Comparison of ENCODE assay signal across 8 cellular contexts in genomic region chr14:75150637-75151036, GRCh38. TPM values are rescaled to one million over a fixed set of nuclear protein-coding genes. Genes with fewer than 3 reads are reported as not detected.
A peak's percentile ranks its signal among the peaks of the same experiment; 100 is the strongest.
DNase-seq lines count a peak whose midpoint lies in the region; ATAC-seq and TF ChIP-seq lines count a peak whose summit lies in the region.
"Not testable (repeated sequence)": the region's sequence is repeated elsewhere in the genome, so short reads cannot be mapped to it uniquely, and the experiment has no call there.

No MANE protein-coding gene starts in this region.

- H3K9me3 ChIP-seq in HEK293 (ENCODE audit: control insufficient read depth, insufficient read depth, low read depth, low read length); RWPE2 (ENCODE audit: severe bottlenecking); esophagus muscularis mucosa; mucosa of descending colon; vagina: not testable (repeated sequence)

- H3K36me3 ChIP-seq in HEK293 (ENCODE audit: control insufficient read depth in 2 of 2, insufficient read depth in 1 of 2, low read length in 2 of 2) (peaks cover 20 to 40% of the 10 kb centered on the region in 2 experiments; a peak in 2 of 3 replicates), RWPE2 (ENCODE audit: low read depth) (peaks cover 80% of the 10 kb centered on the region), esophagus muscularis mucosa (peaks cover 0 to 35% (median 21%) of the 10 kb centered on the region in 4 donors), vagina (peaks cover 0 to 27% of the 10 kb centered on the region in 2 donors)
- H3K36me3 ChIP-seq in mucosa of descending colon (ENCODE audit: low read depth): not testable (repeated sequence)

- TF ChIP-seq POLR2A in esophagus muscularis mucosa (IDR thresholded peaks at IDR 0.05; ENCODE audit: low read depth); vagina (IDR thresholded peaks at IDR 0.05): not testable (repeated sequence)

- H3K27me3 ChIP-seq in RWPE2 (ENCODE audit: insufficient read depth, poor library complexity, severe bottlenecking); esophagus muscularis mucosa; vagina: not testable (repeated sequence)

- TSS peak; percentile 22 for BruUV-seq in MCF 10A (replicated peaks; lab: Mats Ljungman, UMichigan)

- not testable (repeated sequence) for H3K9me3 Mint-ChIP-seq in MCF 10A (ENCODE audit: unreplicated experiment)

- 75% methylated on average over 6 of the region's 6 CpGs for WGBS in esophagus muscularis mucosa

- peaks cover 56% of the 10 kb centered on the region for H3K4me1 Mint-ChIP-seq in MCF 10A (ENCODE audit: insufficient read depth, unreplicated experiment)

- not testable (repeated sequence) for TF ChIP-seq CTCF in HEK293 (tag by site-specific recombination; IDR thresholded peaks at IDR 0.05); RWPE2 (IDR thresholded peaks at IDR 0.05; ENCODE audit: poor library complexity, severe bottlenecking); MCF 10A (IDR thresholded peaks at IDR 0.05; ENCODE audit: unreplicated experiment); esophagus muscularis mucosa (IDR thresholded peaks at IDR 0.05); mucosa of descending colon (IDR thresholded peaks at IDR 0.05); vagina (IDR thresholded peaks at IDR 0.05)

- not testable (repeated sequence) for H3K4me3 Mint-ChIP-seq in MCF 10A (ENCODE audit: unreplicated experiment)

- H3K4me1 ChIP-seq in HEK293 (ENCODE audit: control insufficient read depth, insufficient read depth, low read length); RWPE2 (ENCODE audit: insufficient read depth, poor library complexity, severe bottlenecking); mucosa of descending colon (ENCODE audit: low read depth): not testable (repeated sequence)
- H3K4me1 ChIP-seq in esophagus muscularis mucosa (peaks cover 25 to 70% (median 56%) of the 10 kb centered on the region in 4 donors), vagina (peaks cover 58% of the 10 kb centered on the region)

- CTCF ChIA-PET in HEK293 (lab: Yijun Ruan, JAX): interaction anchor here (0.6 kb wide), 1 partner anchor 151 kb away, joined by 4 read pairs; no protein-coding TSS in a partner anchor
- CTCF ChIA-PET in MCF 10A (lab: Yijun Ruan, JAX): interaction anchor here (0.8 to 1.0 kb wide), 2 partner anchors 19 to 23 kb away, joined by 3 to 4 read pairs; no protein-coding TSS in a partner anchor

- H3K36me3 Mint-ChIP-seq in MCF 10A (ENCODE audit: insufficient read depth, unreplicated experiment): peaks cover 67% of the 10 kb centered on the region

- not testable (repeated sequence) for H3K4me3 ChIP-seq in HEK293 (ENCODE audit: low read depth, low read length); RWPE2 (ENCODE audit: severe bottlenecking); esophagus muscularis mucosa; mucosa of descending colon; vagina

- DNase-seq in RWPE2 (ENCODE audit: low spot score); MCF 10A (ENCODE audit: unreplicated experiment); esophagus muscularis mucosa (ENCODE audit: extremely low spot score); mucosa of descending colon; vagina (ENCODE audit: extremely low spot score in 2 of 2): not testable (repeated sequence)
- DNase-seq in inferior parietal cortex (ENCODE audit: extremely low spot score) (peak; percentile 55), substantia nigra (lab: John Stamatoyannopoulos, UW) (peak in 2 of 49 donors; percentile 28 to 39)

- intact Hi-C loops in MCF 10A (cut with micrococcal nuclease); esophagus muscularis mucosa (cut with DNase I); mucosa of descending colon (cut with DNase I, micrococcal nuclease); vagina (cut with DNase I): not testable (repeated sequence)

- POLR2A ChIA-PET in HEK293 (lab: Yijun Ruan, JAX): not testable (repeated sequence)
- POLR2A ChIA-PET in MCF 10A (lab: Yijun Ruan, JAX): interaction anchor here (0.8 to 1.5 kb wide), 6 partner anchors 9 to 143 kb away, joined by 3 to 4 read pairs (median 4); no protein-coding TSS in a partner anchor

- H3K27ac Mint-ChIP-seq in MCF 10A (ENCODE audit: low read depth, unreplicated experiment): peak overlapping the region; percentile 91

- ATAC-seq in RWPE2 (ENCODE audit: low read depth) (0 out of 3 replicates have a peak, but pooled peaks have one; percentile 21), mucosa of descending colon (peak; percentile 36)

- not testable (repeated sequence) for H3K27ac ChIP-seq in HEK293 (ENCODE audit: extremely low read depth, low read depth, low read length); RWPE2 (ENCODE audit: poor library complexity, severe bottlenecking)
- H3K27ac ChIP-seq in esophagus muscularis mucosa (replicated peaks in 1 of 4) (peak overlapping the region; percentile 74 to 82 (median 82)), substantia nigra (ENCODE audit: low read depth, low read length, poor library complexity, severe bottlenecking) (peak overlapping the region; percentile 98), vagina (peak overlapping the region; percentile 3)

- not testable (repeated sequence) for H3K27me3 Mint-ChIP-seq in MCF 10A (ENCODE audit: insufficient read depth, unreplicated experiment)

- not testable (repeated sequence) for TF ChIP-seq EP300 in esophagus muscularis mucosa (IDR thresholded peaks at IDR 0.05)

TF ChIP-seq in HEK293, 187 proteins besides CTCF, POLR2A, EP300 and RAD21:
- TF ChIP-seq PRDM10 (tag by site-specific recombination; IDR thresholded peaks at IDR 0.05): peak; percentile 96

RNA-seq across cellular contexts. Expression of gene NEK9, which starts 23.8 kb away (rescaled TPM):
- total RNA-seq in MCF 10A (2022): 112 and 113 TPM in 2 replicates
- 100 to 1,000 TPM in 1 of 4 donors, 10 to 100 TPM in 3; 52.3 to 111 (median 79.0) TPM for total RNA-seq in esophagus muscularis mucosa
- total RNA-seq in mucosa of descending colon: 100 to 1,000 TPM in 1 of 3 donors, 10 to 100 TPM in 2; 44.7 to 104 (median 49.9) TPM
- 58.4 TPM for total RNA-seq in vagina

RNA-seq across cellular contexts. Expression of gene TMED10, which starts 25.8 kb away (rescaled TPM):
- total RNA-seq in MCF 10A (2022) (454 and 526 TPM in 2 replicates), esophagus muscularis mucosa (100 to 1,000 TPM; 115 to 164 (median 129) TPM), mucosa of descending colon (100 to 1,000 TPM; 223 to 411 (median 317) TPM), vagina (249 TPM)
